ENCODE assay signal across 9 cellular contexts in genomic region chr6:30779850-30780641, GRCh38. TPM values are rescaled to one million over a fixed set of nuclear protein-coding genes. Genes with fewer than 3 reads are reported as not detected.
DNase-seq lines count a peak whose midpoint lies in the region; ATAC-seq and TF ChIP-seq lines count a peak whose summit lies in the region.
"Had no signal": no experiment of that assay in that cellular context is flagged by ENCODE, and none has a peak within 500 bp of the region (broad histone marks: within the 10 kb centered on the region; RNA-seq: fewer than 3 reads in every experiment).

No MANE protein-coding gene starts in this region.

- WGBS in gastroesophageal sphincter (ENCODE audit: low coverage in 1 of 2), 2 donors, result 77 to 90% methylated on average over 2 to 8 of the region's 10 CpGs

- peaks cover 39% of the 10 kb centered on the region for H3K4me1 ChIP-seq in RWPE2 (ENCODE audit: insufficient read depth, poor library complexity, severe bottlenecking)
- peaks cover 3 to 42% (median 24%) of the 10 kb centered on the region in 3 donors for H3K4me1 ChIP-seq in gastroesophageal sphincter
- peaks cover 35% of the 10 kb centered on the region for H3K4me1 ChIP-seq in rectal smooth muscle tissue (ENCODE audit: control insufficient read depth, insufficient read depth, low read length)

- TF ChIP-seq CTCF in AG04450 (IDR thresholded peaks at IDR 0.05; ENCODE audit: low read depth, low read length), result no peak
- TF ChIP-seq CTCF in RWPE2 (IDR thresholded peaks at IDR 0.05; ENCODE audit: poor library complexity, severe bottlenecking), result no peak
- no peak for TF ChIP-seq CTCF in gastroesophageal sphincter (IDR thresholded peaks at IDR 0.05)

- H3K27me3 ChIP-seq in AG04450 (ENCODE audit: control insufficient read depth, insufficient read depth, low read length) (no peaks in the 10 kb centered on the region), RWPE2 (ENCODE audit: insufficient read depth, poor library complexity, severe bottlenecking) (no peaks in the 10 kb centered on the region), gastroesophageal sphincter (no peaks in the 10 kb centered on the region), rectal smooth muscle tissue (ENCODE audit: control insufficient read depth, insufficient read depth, low read length) (no peaks in the 10 kb centered on the region)

- TF ChIP-seq EP300 in gastroesophageal sphincter (IDR thresholded peaks at IDR 0.05), result no peak

- ATAC-seq in RWPE2 (ENCODE audit: low read depth) (no peak), gastroesophageal sphincter (no peak)

- peak overlapping the region; percentile 100 for H3K27ac ChIP-seq in AG04450 (ENCODE audit: low read depth, low read length)
- peak overlapping the region; percentile 99 for H3K27ac ChIP-seq in RWPE2 (ENCODE audit: poor library complexity, severe bottlenecking)
- H3K27ac ChIP-seq in gastroesophageal sphincter, result peak overlapping the region in 3 of 4 donors; percentile 62 to 89 (median 80)
- H3K27ac ChIP-seq in rectal smooth muscle tissue (ENCODE audit: low read depth, low read length), result peak overlapping the region; percentile 92

- H3K9me3 ChIP-seq in AG04450 (ENCODE audit: control insufficient read depth, insufficient read depth, low read length) (no peaks in the 10 kb centered on the region), RWPE2 (ENCODE audit: severe bottlenecking) (no peaks in the 10 kb centered on the region), gastroesophageal sphincter (no peaks in the 10 kb centered on the region)

- H3K4me3 ChIP-seq in AG04450 (ENCODE audit: low read depth, low read length) (no peak overlapping the region), RWPE2 (ENCODE audit: severe bottlenecking) (no peak overlapping the region), gastroesophageal sphincter (no peak overlapping the region), rectal smooth muscle tissue (ENCODE audit: low read length) (no peak overlapping the region)

- no peak for DNase-seq in AG04450 (ENCODE audit: low read depth, low spot score)
- no peak for DNase-seq in RWPE2 (ENCODE audit: low spot score)
- DNase-seq in OCI-M2 (lab: John Stamatoyannopoulos, UW; ENCODE audit: unreplicated experiment), result no peak
- DNase-seq in HuH-7.5 (ENCODE audit: low spot score), result no peak
- DNase-seq in NCI-H187 (lab: John Stamatoyannopoulos, UW), result no peak
- no peak for DNase-seq in AG08395 (ENCODE audit: low spot score)
- DNase-seq: activated CD8-positive, alpha-beta memory T cell treated with anti-CD3 and anti-CD28 coated beads, Interleukin-2, amount 50 U/mL, for 48 hours had no signal

- H3K36me3 ChIP-seq in RWPE2 (ENCODE audit: low read depth), result no peaks in the 10 kb centered on the region
- H3K36me3 ChIP-seq in gastroesophageal sphincter, result no peaks in the 10 kb centered on the region
- no peaks in the 10 kb centered on the region for H3K36me3 ChIP-seq in rectal smooth muscle tissue (ENCODE audit: control insufficient read depth, insufficient read depth, low read length)

- no peak overlapping the region for H3K9ac ChIP-seq in rectal smooth muscle tissue (ENCODE audit: low read length)

- no peak for TF ChIP-seq POLR2A in gastroesophageal sphincter (IDR thresholded peaks at IDR 0.05)

- POLR2A ChIA-PET in AG04450 (lab: Yijun Ruan, JAX), result interaction anchor here (1.0 to 2.7 kb wide), 6 partner anchors 11 to 38 kb away, joined by 3 to 49 read pairs (median 8); partner anchors contain the start of genes FLOT1 and IER3

- CTCF ChIA-PET in AG04450 (lab: Charles Lee), result interaction anchor here (0.5 to 1.5 kb wide), 2 partner anchors 42 to 106 kb away, joined by 3 to 5 read pairs; no protein-coding TSS in a partner anchor

RNA-seq across cellular contexts. Expression of gene IER3, which starts 35.7 kb away (rescaled TPM):
- 85.2 and 98.7 TPM in 2 replicates for polyA plus RNA-seq in AG04450 (2011; rRNA removed)
- polyA minus RNA-seq in AG04450 (2011; rRNA and poly(A)+ RNA removed), result 59.6 and 80.4 TPM in 2 replicates
- total RNA-seq in gastroesophageal sphincter, result 10 to 100 TPM in 3 of 4 donors, 1 to 10 TPM in 1; 5.6 to 31.9 (median 11.3) TPM

RNA-seq across cellular contexts. Expression of gene FLOT1, which starts 37.6 kb away (rescaled TPM):
- polyA plus RNA-seq in AG04450 (2011; rRNA removed), result 155 and 156 TPM in 2 replicates
- 96.0 and 99.8 TPM in 2 replicates for polyA minus RNA-seq in AG04450 (2011; rRNA and poly(A)+ RNA removed)
- total RNA-seq in gastroesophageal sphincter, result 100 to 1,000 TPM; 104 to 191 (median 152) TPM

RNA-seq across cellular contexts. Expression of gene TUBB, which starts 59.9 kb away (rescaled TPM):
- polyA plus RNA-seq in AG04450 (2011; rRNA removed), result 1,457 and 1,715 TPM in 2 replicates
- polyA minus RNA-seq in AG04450 (2011; rRNA and poly(A)+ RNA removed), result 1,694 and 2,026 TPM in 2 replicates
- total RNA-seq in gastroesophageal sphincter, result 100 to 1,000 TPM; 184 to 351 (median 236) TPM
